ENCODE assay signal across 13 cellular contexts in the genomic region with DNA sequence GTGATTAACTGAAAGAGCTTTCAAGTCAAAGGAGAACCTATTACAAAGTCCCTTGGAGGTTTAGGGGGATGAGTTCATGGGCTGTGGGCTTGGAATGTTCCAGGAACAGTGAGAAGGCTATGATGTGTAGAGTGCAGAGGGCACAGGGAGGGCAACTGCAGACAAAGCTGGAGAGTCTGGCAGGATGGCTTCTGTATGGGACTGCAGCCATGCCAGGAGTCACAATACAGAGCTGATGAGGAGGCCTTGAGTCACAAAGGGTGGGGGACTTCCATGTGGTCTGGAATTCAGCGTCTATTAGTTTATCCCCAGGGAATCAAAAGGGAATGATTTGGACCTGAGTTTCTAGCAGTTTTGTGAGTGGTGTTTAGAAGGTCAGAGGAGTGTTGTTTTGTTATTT. TPM values are rescaled to one million over a fixed set of nuclear protein-coding genes. Genes with fewer than 3 reads are reported as not detected.
DNase-seq lines count a peak whose midpoint lies in the region; FAIRE-seq and TF ChIP-seq lines count a peak whose summit lies in the region.
"Had no signal": no experiment of that assay in that cellular context is flagged by ENCODE, and none has a peak within 500 bp of the region (broad histone marks: within the 10 kb centered on the region; RNA-seq: fewer than 3 reads in every experiment).

No MANE protein-coding gene starts in this region.

- H3K27ac Mint-ChIP-seq in HFFc6: peak overlapping the region; percentile 79
- H3K27ac Mint-ChIP-seq in immature natural killer cell: no peak overlapping the region
- H3K27ac Mint-ChIP-seq: activated T-cell treated with anti-CD3 and anti-CD28 coated beads, Interleukin-2, amount 50 U/mL, for 72 hours; IgD-negative memory B cell had no signal

- H3K36me3 Mint-ChIP-seq in HFFc6 (ENCODE audit: low read depth): no peaks in the 10 kb centered on the region
- no peaks in the 10 kb centered on the region for H3K36me3 Mint-ChIP-seq in immature natural killer cell

- H3K9me3 Mint-ChIP-seq in HFFc6 (no peaks in the 10 kb centered on the region), immature natural killer cell (peaks cover 0 to 18% (median 1%) of the 10 kb centered on the region in 6 donors)

- peaks cover 55% of the 10 kb centered on the region for H3K4me1 Mint-ChIP-seq in HFFc6 (ENCODE audit: low read depth)
- peaks cover 0 to 9% of the 10 kb centered on the region in 2 donors for H3K4me1 Mint-ChIP-seq in immature natural killer cell
- H3K4me1 Mint-ChIP-seq: IgD-negative memory B cell had no signal

- DNase-seq in HFFc6: peak; percentile 60
- peak; percentile 24 for DNase-seq in amniotic stem cell (lab: John Stamatoyannopoulos, UW)
- peak; percentile 72 for DNase-seq in hepatic stellate cell (ENCODE audit: low spot score)
- peak; percentile 91 for DNase-seq in stromal cell of bone marrow (ENCODE audit: low read depth)
- no peak for DNase-seq in GM19239 (ENCODE audit: insufficient read length, low spot score)
- DNase-seq in immature natural killer cell: no peak
- no peak for DNase-seq in COLO668 (lab: John Stamatoyannopoulos, UW; ENCODE audit: unreplicated experiment)
- DNase-seq: activated T-cell treated with anti-CD3 and anti-CD28 coated beads, Interleukin-2, amount 50 U/mL, for 72 hours; head of caudate nucleus; NCI-H2107; stimulated activated CD8-positive, alpha-beta memory T cell treated with anti-CD3 and anti-CD28 coated beads, Interleukin-4, amount 100 ng/mL, for 48 hours; WERI-Rb-1 had no signal

- H3K4me3 Mint-ChIP-seq in HFFc6: peak overlapping the region; percentile 51
- H3K4me3 Mint-ChIP-seq in immature natural killer cell: no peak overlapping the region
- H3K4me3 Mint-ChIP-seq: activated T-cell treated with anti-CD3 and anti-CD28 coated beads, Interleukin-2, amount 50 U/mL, for 72 hours; IgD-negative memory B cell had no signal

- TF ChIP-seq CTCF in HFFc6 (IDR thresholded peaks at IDR 0.05): no peak

- H3K27me3 Mint-ChIP-seq in HFFc6 (ENCODE audit: insufficient read depth) (no peaks in the 10 kb centered on the region; the same call in 1 of the 2 replicates), immature natural killer cell (ENCODE audit: low read depth in 3 of 3) (peaks cover 2 to 8% (median 3%) of the 10 kb centered on the region in 3 donors)

- FAIRE-seq in GM19239 (lab: Jason Lieb, UNC): no peak

RNA-seq across cellular contexts. Expression of a gene that starts 14.4 kb away (rescaled TPM):
- 1 to 10 TPM; 2.0 to 10.0 (median 8.5) TPM for total RNA-seq in HFFc6 (2021; fragmentation: NEBNext Ultra II Directional; extraction: Animal tissue kit (Norgen Biotek cat#: 25700))
- not detected for polyA plus RNA-seq in immature natural killer cell
- total RNA-seq: activated T-cell treated with anti-CD3 and anti-CD28 coated beads, Interleukin-2, amount 50 U/mL, for 72 hours had no signal
- polyA plus RNA-seq: IgD-negative memory B cell had no signal

Comparison
In these comparisons a context has a peak if more than half of its experiments do, and no peak if none do; other contexts are left out.
1. DNase-seq: peak in HFFc6 (single experiment), amniotic stem cell (single experiment), hepatic stellate cell (single experiment) and stromal cell of bone marrow (single experiment); none in GM19239 (single experiment), immature natural killer cell (0 of 3) and COLO668 (single experiment).